In the genomic region with DNA sequence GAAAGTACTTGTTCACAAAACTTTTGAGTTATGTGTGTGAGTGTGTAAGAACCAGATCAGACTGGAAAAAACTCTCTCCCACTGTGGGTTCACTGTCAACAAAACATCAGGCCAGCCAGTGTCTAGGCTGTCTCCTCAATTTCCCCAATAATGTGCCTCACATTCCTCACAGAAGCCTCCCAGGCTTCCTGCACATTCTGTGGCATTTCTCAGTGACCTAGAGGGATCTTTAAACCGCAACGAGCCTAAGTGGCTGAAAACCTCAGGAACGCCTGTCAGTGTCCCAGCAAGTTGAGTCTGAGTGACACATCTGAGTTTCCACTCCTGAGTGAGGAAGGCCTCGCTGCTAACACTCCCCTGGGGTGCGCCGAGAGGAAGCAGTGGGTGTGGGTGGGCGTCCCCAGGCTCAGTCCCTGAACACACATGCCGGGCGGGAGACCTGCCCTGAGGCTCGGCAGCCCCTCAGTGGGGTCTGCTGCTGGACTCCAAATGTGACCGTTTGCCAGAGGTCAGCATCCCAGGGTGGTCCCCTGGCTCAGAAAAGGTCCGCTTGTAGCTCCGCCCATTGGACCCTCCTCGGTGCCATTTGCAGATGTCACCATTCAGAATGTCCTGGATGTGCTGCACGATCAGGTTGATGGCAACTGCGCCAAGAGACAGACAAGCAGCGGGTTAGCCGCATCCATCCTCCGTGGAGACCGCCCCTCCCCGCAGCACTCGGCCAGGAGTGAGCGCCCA, we compare ENCODE assay signal across 22 cellular contexts. TPM values are rescaled to one million over a fixed set of nuclear protein-coding genes. Genes with fewer than 3 reads are reported as not detected.
DNase-seq lines count a peak whose midpoint lies in the region; ATAC-seq, FAIRE-seq and TF ChIP-seq lines count a peak whose summit lies in the region.
"Had no signal": no experiment of that assay in that cellular context is flagged by ENCODE, and none has a peak within 500 bp of the region (broad histone marks: within the 10 kb centered on the region; RNA-seq: fewer than 3 reads in every experiment).

No MANE protein-coding gene starts in this region.

- TF ChIP-seq CTCF in HepG2 (CRISPR knock-in tag; IDR thresholded peaks at IDR 0.05) (no peak), right lobe of liver (IDR thresholded peaks at IDR 0.05) (no peak)

- no peak for TF ChIP-seq RAD21 in HepG2 (CRISPR knock-in tag; IDR thresholded peaks at IDR 0.05)

- no peak overlapping the region for H3K9ac ChIP-seq in HepG2 (ENCODE audit: insufficient read depth, low read depth, low read length)

- H3K36me3 ChIP-seq in HepG2 (replicated peaks in 1 of 2; ENCODE audit: control insufficient read depth in 1 of 2, insufficient read depth in 2 of 2, low read length in 2 of 2) (peaks cover 16 to 45% of the 10 kb centered on the region in 2 experiments; a peak in 4 of 5 replicates), right lobe of liver (peaks cover 0 to 82% (median 35%) of the 10 kb centered on the region in 4 donors), mesodermal cell (ENCODE audit: control insufficient read depth, insufficient read depth, low read length) (peaks cover 95% of the 10 kb centered on the region), HAP-1 (replicated peaks) (peaks cover 93% of the 10 kb centered on the region)

- no peak for TF ChIP-seq EP300 in HepG2 (IDR thresholded peaks at IDR 0.05; ENCODE audit: low read depth in 2 of 2, low read length in 2 of 2)
- no peak for TF ChIP-seq EP300 in HepG2 (CRISPR knock-in tag; IDR thresholded peaks at IDR 0.05; ENCODE audit: borderline replicate concordance)

- H4K20me1 ChIP-seq in HepG2 (ENCODE audit: insufficient read depth, low read length) = no peaks in the 10 kb centered on the region

- BruUV-seq in HepG2 (replicated peaks; lab: Mats Ljungman, UMichigan) = no TSS peak

- peaks cover 5% of the 10 kb centered on the region for H3K4me1 ChIP-seq in HepG2 (ENCODE audit: insufficient read depth, low read length)
- H3K4me1 ChIP-seq in right lobe of liver = peaks cover 0 to 5% (median 4%) of the 10 kb centered on the region in 4 donors
- H3K4me1 ChIP-seq in mesodermal cell (ENCODE audit: control insufficient read depth, insufficient read depth, low read length, poor library complexity, severe bottlenecking) = peaks cover 3% of the 10 kb centered on the region
- H3K4me1 ChIP-seq in HAP-1 = no peaks in the 10 kb centered on the region

- no peaks in the 10 kb centered on the region for H3K27me3 ChIP-seq in HepG2 (ENCODE audit: control insufficient read depth in 1 of 2, insufficient read depth in 2 of 2, low read length in 2 of 2)
- H3K27me3 ChIP-seq in right lobe of liver = no peaks in the 10 kb centered on the region
- H3K27me3 ChIP-seq in HAP-1 (ENCODE audit: low read depth) = no peaks in the 10 kb centered on the region
- H3K27me3 ChIP-seq: esophagus squamous epithelium, heart left ventricle had no signal

- TF ChIP-seq POLR2A in HepG2 (IDR thresholded peaks at IDR 0.05; ENCODE audit: insufficient read depth in 1 of 2, low read depth in 2 of 2, low read length in 2 of 2) = no peak
- TF ChIP-seq POLR2A in right lobe of liver (IDR thresholded peaks at IDR 0.05) = no peak
- no peak for TF ChIP-seq POLR2A in H54 (IDR thresholded peaks at IDR 0.05; ENCODE audit: low read depth, low read length)

- WGBS in HepG2 (ENCODE audit: low lambda C conversion rate) = 100% methylated on average over 3 of the region's 23 CpGs
- WGBS in right lobe of liver (ENCODE audit: insufficient coverage, low coverage, low lambda C conversion rate, missing lambda C conversion rate) = 100% methylated on average over 2 of the region's 23 CpGs
- 96% methylated on average over 23 of the region's 23 CpGs for WGBS in mesodermal cell (ENCODE audit: insufficient coverage in 2 of 2), 2 experiments

- ATAC-seq in HepG2 = no peak
- ATAC-seq in right lobe of liver = no peak
- no peak for ATAC-seq in GM18870 (IDR thresholded peaks at IDR 0.05; ENCODE audit: unreplicated experiment)
- ATAC-seq: natural killer cell treated with Interleukin-12 subunit alpha and Interleukin-12 subunit beta and Interleukin-15 and Interleukin-18, amount 100 ng/mL, for 72 hours had no signal

- no peak overlapping the region for H3K4me2 ChIP-seq in HepG2 (ENCODE audit: low read depth, low read length)

- H3K9me3 ChIP-seq in HepG2 (ENCODE audit: low read length) (no peaks in the 10 kb centered on the region), right lobe of liver (no peaks in the 10 kb centered on the region), mesodermal cell (ENCODE audit: control insufficient read depth, low read length) (no peaks in the 10 kb centered on the region), HAP-1 (no peaks in the 10 kb centered on the region)
- H3K9me3 ChIP-seq: esophagus squamous epithelium, heart left ventricle had no signal

- H3K27ac ChIP-seq in HepG2 (ENCODE audit: extremely low read length, insufficient read depth, low read length) = no peak overlapping the region
- no peak overlapping the region for H3K27ac ChIP-seq in right lobe of liver
- peak overlapping the region; percentile 29 for H3K27ac ChIP-seq in mesodermal cell (ENCODE audit: low read depth, low read length, severe bottlenecking)
- H3K27ac ChIP-seq: esophagus squamous epithelium, heart left ventricle had no signal

- CTCF ChIA-PET in HepG2 (lab: Yijun Ruan, JAX; ENCODE audit: low intra/inter-chr PET ratio, low total read pairs) = no interaction called here

- FAIRE-seq in HepG2 (lab: Jason Lieb, UNC) (no peak), H54 (lab: Jason Lieb, UNC) (no peak)

- H3K79me2 ChIP-seq in HepG2 (ENCODE audit: insufficient read depth, low read length) = no peaks in the 10 kb centered on the region

- DNase-seq in HepG2 (ENCODE audit: low spot score) (no peak), right lobe of liver (no peak), amniotic epithelial cell (ENCODE audit: low read depth) (peak; percentile 31), activated gamma-delta T cell treated with Interleukin-2 at 50 U/mL for 16 hours (no peak), HAP-1 (ENCODE audit: low spot score in 2 of 2) (no peak), H54 (ENCODE audit: insufficient read length, low spot score) (no peak)
- DNase-seq: activated gamma-delta T cell, esophagus squamous epithelium, heart left ventricle, immature natural killer cell, MV-4-11, NCI-H2029 treated with DMSO at 0.1 percent for 48 hours, NCI-H510A, retina, SIG-M5 had no signal

- in situ Hi-C loops in HepG2 (cut with HindIII; ENCODE audit: extremely low pct_ligation_motif_present, low pct_unique_long_range_greater_than_20kb) = no loop called here
- in situ Hi-C loops in HAP-1 (cut with MboI; ENCODE audit: low sequenced_read_pairs) = no loop called here

- H3K4me3 ChIP-seq in HepG2 (replicated peaks in 1 of 3; ENCODE audit: insufficient read depth in 1 of 3, low read depth in 2 of 3, low read length in 3 of 3) = no peak overlapping the region
- no peak overlapping the region for H3K4me3 ChIP-seq in right lobe of liver
- H3K4me3 ChIP-seq in mesodermal cell (ENCODE audit: extremely low read depth, insufficient read depth, low read length, poor library complexity, severe bottlenecking) = no peak overlapping the region
- H3K4me3 ChIP-seq in HAP-1 = no peak overlapping the region
- H3K4me3 ChIP-seq: esophagus squamous epithelium, heart left ventricle, lung had no signal

- no peak overlapping the region for H2AFZ ChIP-seq in HepG2 (ENCODE audit: low read length)

- POLR2A ChIA-PET in HepG2 (lab: Yijun Ruan, JAX) = no interaction called here

- intact Hi-C loops in HepG2 (cut with micrococcal nuclease; ENCODE audit: unreplicated experiment) = no loop called here
- intact Hi-C loops in right lobe of liver (cut with DNase I) = no loop called here

RNA-seq across cellular contexts. Expression of a gene that starts 6.3 kb away (rescaled TPM):
- total RNA-seq in HepG2 (2016; rRNA removed; fragmentation: Illumina TruSeq; extraction: Trizol) (24.1 and 25.3 TPM in 2 replicates), right lobe of liver (10 to 100 TPM; 18.4 to 32.1 (median 27.8) TPM)
- 15.3 and 19.7 TPM in 2 replicates for total RNA-seq in HepG2 (2016; cell fraction: cytosol; rRNA removed; fragmentation: Illumina TruSeq; extraction: Trizol; ENCODE audit: low read depth)
- total RNA-seq in HepG2 (2016; cell fraction: insoluble cytoplasmic fraction; rRNA removed; fragmentation: Illumina TruSeq; extraction: Trizol) = 23.3 and 24.1 TPM in 2 replicates
- total RNA-seq in HepG2 (2016; cell fraction: membrane; rRNA removed; fragmentation: Illumina TruSeq; extraction: Trizol) = 33.2 and 36.4 TPM in 2 replicates
- 15.4 and 16.5 TPM in 2 replicates for total RNA-seq in HepG2 (2016; cell fraction: nucleus; rRNA removed; fragmentation: Illumina TruSeq; extraction: Trizol)
- polyA plus RNA-seq in HepG2 (2011; rRNA removed) = 11.0 and 15.3 TPM in 2 replicates
- 14.5 and 15.9 TPM in 2 replicates for polyA plus RNA-seq in HepG2 (2011; cell fraction: cytosol; rRNA removed)
- 23.4 and 24.9 TPM in 2 replicates for polyA plus RNA-seq in HepG2 (2011; cell fraction: nucleus; rRNA removed)
- polyA plus RNA-seq in HepG2 (2012) = 12.9 and 14.6 TPM in 2 replicates
- 19.2 and 25.0 TPM in 2 replicates for polyA plus RNA-seq in HepG2 (2016; cell fraction: cytosol; fragmentation: Illumina TruSeq; extraction: Trizol; ENCODE audit: low read depth)
- 27.5 and 27.7 TPM in 2 replicates for polyA plus RNA-seq in HepG2 (2016; cell fraction: insoluble cytoplasmic fraction; fragmentation: Illumina TruSeq; extraction: Trizol; ENCODE audit: low read depth)
- polyA plus RNA-seq in HepG2 (2016; cell fraction: membrane; fragmentation: Illumina TruSeq; extraction: Trizol; ENCODE audit: low read depth) = 32.5 and 35.5 TPM in 2 replicates
- 32.5 and 35.4 TPM in 2 replicates for polyA plus RNA-seq in HepG2 (2016; cell fraction: nucleus; fragmentation: Illumina TruSeq; extraction: Trizol; ENCODE audit: insufficient read depth, low read depth)
- polyA minus RNA-seq in HepG2 (2011; rRNA and poly(A)+ RNA removed; ENCODE audit: low replicate concordance) = 11.4 and 48.7 TPM in 2 replicates
- polyA minus RNA-seq in HepG2 (2011; cell fraction: cytosol; rRNA and poly(A)+ RNA removed) = 6.5 and 6.8 TPM in 2 replicates
- 8.3 and 8.5 TPM in 2 replicates for polyA minus RNA-seq in HepG2 (2011; cell fraction: nucleus; rRNA and poly(A)+ RNA removed)
- polyA plus RNA-seq in mesodermal cell (2013, experiment 1 of 2) = 17.8 TPM
- polyA plus RNA-seq in mesodermal cell (2013, experiment 2 of 2) = 14.5 TPM

RNA-seq across cellular contexts. Expression of a gene that starts 20.6 kb away (rescaled TPM):
- not detected in 2 replicates for total RNA-seq in HepG2 (2016; rRNA removed; fragmentation: Illumina TruSeq; extraction: Trizol)
- not detected in 2 replicates for total RNA-seq in HepG2 (2016; cell fraction: cytosol; rRNA removed; fragmentation: Illumina TruSeq; extraction: Trizol; ENCODE audit: low read depth)
- total RNA-seq in HepG2 (2016; cell fraction: insoluble cytoplasmic fraction; rRNA removed; fragmentation: Illumina TruSeq; extraction: Trizol) = not detected in 2 replicates
- total RNA-seq in HepG2 (2016; cell fraction: membrane; rRNA removed; fragmentation: Illumina TruSeq; extraction: Trizol) = not detected in 2 replicates
- total RNA-seq in HepG2 (2016; cell fraction: nucleus; rRNA removed; fragmentation: Illumina TruSeq; extraction: Trizol) = not detected in 2 replicates
- polyA plus RNA-seq in HepG2 (2011; rRNA removed) = not detected in 2 replicates
- not detected in 2 replicates for polyA plus RNA-seq in HepG2 (2011; cell fraction: cytosol; rRNA removed)
- polyA plus RNA-seq in HepG2 (2011; cell fraction: nucleus; rRNA removed) = not detected in 2 replicates
- polyA plus RNA-seq in HepG2 (2012) = not detected in 2 replicates
- polyA plus RNA-seq in HepG2 (2016; cell fraction: cytosol; fragmentation: Illumina TruSeq; extraction: Trizol; ENCODE audit: low read depth) = not detected in 2 replicates
- polyA plus RNA-seq in HepG2 (2016; cell fraction: insoluble cytoplasmic fraction; fragmentation: Illumina TruSeq; extraction: Trizol; ENCODE audit: low read depth) = not detected in 2 replicates
- polyA plus RNA-seq in HepG2 (2016; cell fraction: membrane; fragmentation: Illumina TruSeq; extraction: Trizol; ENCODE audit: low read depth) = not detected in 2 replicates
- not detected in 2 replicates for polyA plus RNA-seq in HepG2 (2016; cell fraction: nucleus; fragmentation: Illumina TruSeq; extraction: Trizol; ENCODE audit: insufficient read depth, low read depth)
- not detected in 2 replicates for polyA minus RNA-seq in HepG2 (2011; rRNA and poly(A)+ RNA removed; ENCODE audit: low replicate concordance)
- polyA minus RNA-seq in HepG2 (2011; cell fraction: cytosol; rRNA and poly(A)+ RNA removed) = not detected in 2 replicates
- polyA minus RNA-seq in HepG2 (2011; cell fraction: nucleus; rRNA and poly(A)+ RNA removed) = not detected in 2 replicates
- 1 to 10 TPM in 4 of 6 experiments, under 1 TPM in 2; 0.25 to 7.3 (median 2.4) TPM for total RNA-seq in right lobe of liver
- not detected for polyA plus RNA-seq in mesodermal cell (2013, experiment 1 of 2)
- polyA plus RNA-seq in mesodermal cell (2013, experiment 2 of 2) = not detected
- total RNA-seq: esophagus squamous epithelium; heart left ventricle; natural killer cell treated with Interleukin-12 subunit alpha and Interleukin-12 subunit beta and Interleukin-15 and Interleukin-18, amount 100 ng/mL, for 72 hours; T-helper 2 cell treated with Interferon-gamma antibody and Interleukin-4, amounts not matched to agents 100 ng/mL and 5 ng/mL, for 36 hours; urinary bladder had no signal
- polyA plus RNA-seq: AG04450, heart left ventricle, immature natural killer cell, urinary bladder had no signal

RNA-seq across cellular contexts. Expression of a gene that starts 22.0 kb away (rescaled TPM):
- total RNA-seq in HepG2 (2016; rRNA removed; fragmentation: Illumina TruSeq; extraction: Trizol) (6.3 and 21.6 TPM in 2 replicates), right lobe of liver (10 to 100 TPM; 14.3 to 17.7 (median 15.7) TPM)
- total RNA-seq in HepG2 (2016; cell fraction: cytosol; rRNA removed; fragmentation: Illumina TruSeq; extraction: Trizol; ENCODE audit: low read depth) = 5.0 and 6.5 TPM in 2 replicates
- 5.8 and 22.8 TPM in 2 replicates for total RNA-seq in HepG2 (2016; cell fraction: insoluble cytoplasmic fraction; rRNA removed; fragmentation: Illumina TruSeq; extraction: Trizol)
- total RNA-seq in HepG2 (2016; cell fraction: membrane; rRNA removed; fragmentation: Illumina TruSeq; extraction: Trizol) = 5.6 and 5.9 TPM in 2 replicates
- 28.2 and 33.1 TPM in 2 replicates for total RNA-seq in HepG2 (2016; cell fraction: nucleus; rRNA removed; fragmentation: Illumina TruSeq; extraction: Trizol)
- 22.7 and 27.1 TPM in 2 replicates for polyA plus RNA-seq in HepG2 (2011; rRNA removed)
- 9.8 and 11.4 TPM in 2 replicates for polyA plus RNA-seq in HepG2 (2011; cell fraction: cytosol; rRNA removed)
- polyA plus RNA-seq in HepG2 (2011; cell fraction: nucleus; rRNA removed) = 211 and 287 TPM in 2 replicates
- polyA plus RNA-seq in HepG2 (2012) = 17.9 and 24.4 TPM in 2 replicates
- polyA plus RNA-seq in HepG2 (2016; cell fraction: cytosol; fragmentation: Illumina TruSeq; extraction: Trizol; ENCODE audit: low read depth) = 1.9 and 2.4 TPM in 2 replicates
- polyA plus RNA-seq in HepG2 (2016; cell fraction: insoluble cytoplasmic fraction; fragmentation: Illumina TruSeq; extraction: Trizol; ENCODE audit: low read depth) = 5.5 and 6.3 TPM in 2 replicates
- 2.9 and 3.8 TPM in 2 replicates for polyA plus RNA-seq in HepG2 (2016; cell fraction: membrane; fragmentation: Illumina TruSeq; extraction: Trizol; ENCODE audit: low read depth)
- 70.0 and 76.8 TPM in 2 replicates for polyA plus RNA-seq in HepG2 (2016; cell fraction: nucleus; fragmentation: Illumina TruSeq; extraction: Trizol; ENCODE audit: insufficient read depth, low read depth)
- polyA minus RNA-seq in HepG2 (2011; rRNA and poly(A)+ RNA removed; ENCODE audit: low replicate concordance) = 18.6 and 32.0 TPM in 2 replicates
- polyA minus RNA-seq in HepG2 (2011; cell fraction: cytosol; rRNA and poly(A)+ RNA removed) = 4.6 and 4.7 TPM in 2 replicates
- 15.3 and 23.9 TPM in 2 replicates for polyA minus RNA-seq in HepG2 (2011; cell fraction: nucleus; rRNA and poly(A)+ RNA removed)
- polyA plus RNA-seq in mesodermal cell (2013, experiment 1 of 2) = 26.4 TPM
- polyA plus RNA-seq in mesodermal cell (2013, experiment 2 of 2) = 24.8 TPM
